In genomic region chr9:135328485-135329417, GRCh38 we compare ENCODE assay signal across 20 cellular contexts.
A peak's percentile ranks its signal among the peaks of the same experiment; 100 is the strongest.
DNase-seq lines count a peak whose midpoint lies in the region; ATAC-seq and TF ChIP-seq lines count a peak whose summit lies in the region.
"Had no signal": no experiment of that assay in that cellular context is flagged by ENCODE, and none has a peak within 500 bp of the region (broad histone marks: within the 10 kb centered on the region; RNA-seq: fewer than 3 reads in every experiment).

No MANE protein-coding gene starts in this region.

- H3K27ac ChIP-seq in heart left ventricle = no peak overlapping the region
- H3K27ac ChIP-seq: SJSA1 had no signal

- intact Hi-C loops in heart left ventricle (cut with DNase I) = no loop called here

- H3K27me3 ChIP-seq in heart left ventricle = peaks cover 0 to 19% (median 0%) of the 10 kb centered on the region in 9 donors
- H3K27me3 ChIP-seq: MG63, SJSA1 had no signal

- TF ChIP-seq POLR2A in heart left ventricle (IDR thresholded peaks at IDR 0.05) = no peak

- H3K4me3 ChIP-seq in heart left ventricle = no peak overlapping the region
- H3K4me3 ChIP-seq: K562, MG63, SJSA1 had no signal

- no peak for TF ChIP-seq CTCF in heart left ventricle (IDR thresholded peaks at IDR 0.05)

- 54 to 75% (median 64%) methylated on average over 9 to 20 of the region's 20 CpGs for WGBS in heart left ventricle, 4 donors

- H3K9me3 ChIP-seq in heart left ventricle = peaks cover 0 to 9% (median 0%) of the 10 kb centered on the region in 12 donors
- H3K9me3 ChIP-seq: MG63, SJSA1 had no signal

- H3K36me3 Mint-ChIP-seq in stimulated activated memory B cell treated with anti-CD40 and anti-IgM and Interleukin-4, amounts not matched to agents 10 μg/mL and 1 μg/mL and 100 μg/mL, for 72 hours = no peaks in the 10 kb centered on the region
- H3K36me3 Mint-ChIP-seq: CD4-positive, alpha-beta memory T cell had no signal

- ATAC-seq in stimulated activated memory B cell treated with anti-CD40 and anti-IgM and Interleukin-4, amounts not matched to agents 10 μg/mL and 1 μg/mL and 100 μg/mL, for 72 hours = peak; percentile 5
- ATAC-seq in HG03565 (IDR thresholded peaks at IDR 0.05; ENCODE audit: unreplicated experiment) (no peak), heart left ventricle (no peak)
- ATAC-seq: activated CD4-positive, alpha-beta T cell treated with anti-CD3 and anti-CD28 coated beads for 36 hours; K562; Panc1 had no signal

- H3K4me3 Mint-ChIP-seq in stimulated activated memory B cell treated with anti-CD40 and anti-IgM and Interleukin-4, amounts not matched to agents 10 μg/mL and 1 μg/mL and 100 μg/mL, for 72 hours = no peak overlapping the region
- H3K4me3 Mint-ChIP-seq: activated CD4-positive, alpha-beta T cell treated with anti-CD3 and anti-CD28 coated beads for 36 hours; CD4-positive, alpha-beta memory T cell; HFFc6; T-helper 1 cell treated with Interleukin-12 subunit alpha and Interleukin-12 subunit beta and Interleukin-4 antibody, amounts not matched to agents 30 μg/mL and 1 μg/mL, for 36 hours had no signal

- H3K27ac Mint-ChIP-seq in stimulated activated memory B cell treated with anti-CD40 and anti-IgM and Interleukin-4, amounts not matched to agents 10 μg/mL and 1 μg/mL and 100 μg/mL, for 72 hours = no peak overlapping the region
- H3K27ac Mint-ChIP-seq: activated CD4-positive, alpha-beta T cell treated with anti-CD3 and anti-CD28 coated beads for 36 hours; CD4-positive, alpha-beta memory T cell; HFFc6; T-helper 1 cell treated with Interleukin-12 subunit alpha and Interleukin-12 subunit beta and Interleukin-4 antibody, amounts not matched to agents 30 μg/mL and 1 μg/mL, for 36 hours had no signal

- no peaks in the 10 kb centered on the region for H3K4me1 ChIP-seq in heart left ventricle
- H3K4me1 ChIP-seq: SJSA1 had no signal

- peak; percentile 18 for DNase-seq in D341Med (ENCODE audit: low spot score)
- peak; percentile 17 to 34 for DNase-seq in Kasumi-1 (lab: John Stamatoyannopoulos, UW)
- DNase-seq in islet precursor cell = peak; percentile 37
- DNase-seq in heart left ventricle = no peak
- DNase-seq in NCI-H526 treated with DMSO at 0.1 percent for 48 hours (lab: John Stamatoyannopoulos, UW) = no peak
- DNase-seq: activated CD4-positive, alpha-beta T cell treated with anti-CD3 and anti-CD28 coated beads for 36 hours; CD4-positive, alpha-beta memory T cell; cerebellar nuclear complex; DMS153; HFFc6; mesenchymal stem cell; MG63; NCI-H146; NCI-H524 treated with DMSO at 0.1 percent for 48 hours had no signal

- no peaks in the 10 kb centered on the region for H3K4me1 Mint-ChIP-seq in stimulated activated memory B cell treated with anti-CD40 and anti-IgM and Interleukin-4, amounts not matched to agents 10 μg/mL and 1 μg/mL and 100 μg/mL, for 72 hours
- H3K4me1 Mint-ChIP-seq: activated CD4-positive, alpha-beta T cell treated with anti-CD3 and anti-CD28 coated beads for 36 hours; CD4-positive, alpha-beta memory T cell had no signal

- no peaks in the 10 kb centered on the region for H3K36me3 ChIP-seq in heart left ventricle
- H3K36me3 ChIP-seq: MG63, SJSA1 had no signal

- no peaks in the 10 kb centered on the region for H3K9me3 Mint-ChIP-seq in stimulated activated memory B cell treated with anti-CD40 and anti-IgM and Interleukin-4, amounts not matched to agents 10 μg/mL and 1 μg/mL and 100 μg/mL, for 72 hours
- H3K9me3 Mint-ChIP-seq: T-helper 1 cell treated with Interleukin-12 subunit alpha and Interleukin-12 subunit beta and Interleukin-4 antibody, amounts not matched to agents 30 μg/mL and 1 μg/mL, for 36 hours had no signal

- peaks cover 16% of the 10 kb centered on the region for H3K27me3 Mint-ChIP-seq in stimulated activated memory B cell treated with anti-CD40 and anti-IgM and Interleukin-4, amounts not matched to agents 10 μg/mL and 1 μg/mL and 100 μg/mL, for 72 hours

Comparison
In these comparisons a context has a peak if more than half of its experiments do, and no peak if none do; other contexts are left out.
1. DNase-seq: peak in D341Med (single experiment), Kasumi-1 (2 of 2) and islet precursor cell (single experiment); none in heart left ventricle (0 of 5) and NCI-H526 treated with DMSO at 0.1 percent for 48 hours (single experiment).